10 cellular contexts compared by ENCODE assay signal in the genomic region with DNA sequence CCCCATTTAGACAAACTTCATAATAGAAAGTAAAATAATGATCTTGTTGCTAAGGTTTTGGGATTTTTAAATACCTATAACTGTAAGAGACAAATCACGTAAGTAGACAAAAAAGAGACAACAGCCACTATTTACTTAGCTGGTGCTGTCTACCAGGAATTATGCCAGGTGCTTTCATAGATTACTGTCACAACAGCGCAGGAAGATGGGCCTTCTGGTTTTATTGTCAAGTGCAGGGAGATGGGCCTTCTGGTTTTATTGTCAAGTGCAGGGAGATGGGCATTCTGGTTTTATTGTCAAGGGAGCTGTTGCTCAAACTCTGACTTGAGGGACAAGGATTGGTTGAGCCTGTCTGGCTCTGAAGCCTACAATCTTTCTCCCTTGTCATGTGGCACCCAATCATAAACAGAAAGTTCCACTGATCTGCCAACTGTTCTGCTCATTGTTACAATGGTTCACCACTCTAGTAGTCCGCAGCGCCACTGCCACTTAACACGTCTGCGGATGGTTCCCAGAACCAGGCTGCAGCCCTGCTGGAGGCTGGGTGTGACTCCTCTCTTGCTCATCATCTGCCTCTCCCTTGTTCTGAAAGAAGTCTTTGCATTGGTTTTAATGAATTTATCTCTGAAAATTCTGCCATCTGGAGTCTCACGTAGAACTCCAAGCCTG.
DNase-seq lines count a peak whose midpoint lies in the region; ATAC-seq and TF ChIP-seq lines count a peak whose summit lies in the region.
"Had no signal": no experiment of that assay in that cellular context is flagged by ENCODE, and none has a peak within 500 bp of the region (broad histone marks: within the 10 kb centered on the region; RNA-seq: fewer than 3 reads in every experiment).

No MANE protein-coding gene starts in this region.

- ATAC-seq in left cardiac atrium (peak in 1 of 2 donors; percentile 2), GM19023 (IDR thresholded peaks at IDR 0.05; ENCODE audit: unreplicated experiment) (no peak)
- ATAC-seq: GM12878 had no signal

- H3K27ac ChIP-seq in vagina: peak overlapping the region; percentile 86

- TF ChIP-seq POLR2A in vagina (IDR thresholded peaks at IDR 0.05): no peak

- H3K4me1 ChIP-seq in vagina: peaks cover 97% of the 10 kb centered on the region

- H3K27me3 Mint-ChIP-seq in activated naive CD4-positive, alpha-beta T cell treated with anti-CD3 and anti-CD28 coated beads, Interleukin-2, amount 50 U/mL, for 24 hours: no peaks in the 10 kb centered on the region

- no peak overlapping the region for H3K4me3 Mint-ChIP-seq in activated naive CD4-positive, alpha-beta T cell treated with anti-CD3 and anti-CD28 coated beads, Interleukin-2, amount 50 U/mL, for 24 hours

- intact Hi-C loops in left cardiac atrium (cut with DNase I) (loop anchor here in 1 of 2 donors (5.0 kb wide), 1 partner anchor 90 kb away; no protein-coding TSS in a partner anchor), vagina (cut with DNase I) (no loop called here)

- TF ChIP-seq CTCF in vagina (IDR thresholded peaks at IDR 0.05): no peak

- H3K27ac Mint-ChIP-seq in activated naive CD4-positive, alpha-beta T cell treated with anti-CD3 and anti-CD28 coated beads, Interleukin-2, amount 50 U/mL, for 24 hours: peak overlapping the region; percentile 80

- peaks cover 56% of the 10 kb centered on the region for H3K4me1 Mint-ChIP-seq in activated naive CD4-positive, alpha-beta T cell treated with anti-CD3 and anti-CD28 coated beads, Interleukin-2, amount 50 U/mL, for 24 hours

- H3K36me3 Mint-ChIP-seq in activated naive CD4-positive, alpha-beta T cell treated with anti-CD3 and anti-CD28 coated beads, Interleukin-2, amount 50 U/mL, for 24 hours: peaks cover 3% of the 10 kb centered on the region

- H3K36me3 ChIP-seq in vagina: no peaks in the 10 kb centered on the region

- no peaks in the 10 kb centered on the region for H3K9me3 ChIP-seq in vagina

- DNase-seq in activated naive CD4-positive, alpha-beta T cell (lab: John Stamatoyannopoulos, UW): no peak
- peak; percentile 53 for DNase-seq in SK-N-DZ (ENCODE audit: low spot score)
- peak; percentile 58 for DNase-seq in left cardiac atrium
- no peak for DNase-seq in vagina (ENCODE audit: extremely low spot score in 2 of 2)
- no peak for DNase-seq in NCI-H526 treated with DMSO at 0.1 percent for 48 hours (lab: John Stamatoyannopoulos, UW)
- no peak for DNase-seq in HK-2 (ENCODE audit: unreplicated experiment)
- DNase-seq: activated naive CD4-positive, alpha-beta T cell treated with anti-CD3 and anti-CD28 coated beads, Interleukin-2, amount 50 U/mL, for 16 hours had no signal

- no peaks in the 10 kb centered on the region for H3K27me3 ChIP-seq in vagina

- no peak overlapping the region for H3K4me3 ChIP-seq in vagina
- H3K4me3 ChIP-seq: GM12878 had no signal

- H3K9me3 Mint-ChIP-seq in activated naive CD4-positive, alpha-beta T cell treated with anti-CD3 and anti-CD28 coated beads, Interleukin-2, amount 50 U/mL, for 24 hours: no peaks in the 10 kb centered on the region

Comparison
In these comparisons a context has a peak if more than half of its experiments do, and no peak if none do; other contexts are left out.
1. DNase-seq: peak in SK-N-DZ (single experiment) and left cardiac atrium (single experiment); none in activated naive CD4-positive, alpha-beta T cell (0 of 4), vagina (0 of 2), NCI-H526 treated with DMSO at 0.1 percent for 48 hours (single experiment) and HK-2 (single experiment).